In the genomic region with DNA sequence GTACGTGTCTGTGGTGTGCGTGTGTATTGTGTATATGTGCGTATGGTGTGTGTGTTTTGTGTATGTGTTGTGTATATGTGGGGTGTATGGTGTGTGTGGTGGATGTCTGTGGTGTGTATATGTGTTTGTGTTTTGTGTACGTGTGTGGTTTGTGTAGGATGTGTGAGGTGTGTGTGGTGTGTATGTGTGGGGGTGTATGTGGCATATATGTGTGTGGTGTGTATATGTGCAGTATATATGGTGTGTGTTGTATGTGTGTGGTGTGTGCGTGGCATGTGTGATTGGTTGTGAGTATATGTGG, we compare ENCODE assay signal across 17 cellular contexts.
DNase-seq lines count a peak whose midpoint lies in the region; ATAC-seq, FAIRE-seq and TF ChIP-seq lines count a peak whose summit lies in the region.
"Had no signal": no experiment of that assay in that cellular context is flagged by ENCODE, and none has a peak within 500 bp of the region (broad histone marks: within the 10 kb centered on the region; RNA-seq: fewer than 3 reads in every experiment).

No MANE protein-coding gene starts in this region.

- no peak overlapping the region for H3K4ac ChIP-seq in neuronal stem cell (ENCODE audit: low read length)

- no peak for DNase-seq in HepG2 (ENCODE audit: low spot score)
- DNase-seq in right lobe of liver = no peak
- no peak for DNase-seq in bronchial epithelial cell (ENCODE audit: low read depth)
- DNase-seq in neuronal stem cell (ENCODE audit: low spot score) = no peak
- DNase-seq in NCI-H446 (lab: John Stamatoyannopoulos, UW) = no peak
- DNase-seq: Calu3; CD8-positive, alpha-beta T cell; DMS79 treated with DMSO at 0.1 percent for 48 hours; GF-D8; GM23248; HCEC 1CT had no signal

- no peaks in the 10 kb centered on the region for H3K79me2 ChIP-seq in HepG2 (ENCODE audit: insufficient read depth, low read length)

- H2BK12ac ChIP-seq in neuronal stem cell (ENCODE audit: low read length) = no peak overlapping the region

- no TSS peak for BruUV-seq in HepG2 (replicated peaks; lab: Mats Ljungman, UMichigan)

- ATAC-seq in HepG2 (no peak), right lobe of liver (no peak), GM19455 (IDR thresholded peaks at IDR 0.05; ENCODE audit: unreplicated experiment) (no peak), HG03175 (IDR thresholded peaks at IDR 0.05; ENCODE audit: unreplicated experiment) (no peak)
- ATAC-seq: CD8-positive, alpha-beta T cell had no signal

- H2BK15ac ChIP-seq in neuronal stem cell (ENCODE audit: low read length) = no peak overlapping the region

- H4K20me1 ChIP-seq in HepG2 (ENCODE audit: insufficient read depth, low read length) = no peaks in the 10 kb centered on the region
- H4K20me1 ChIP-seq: BLaER1 treated with 17β-estradiol and CSF1 and Interleukin-3, amounts not matched to agents 10 nM and 100 nM had no signal

- H2AFZ ChIP-seq in HepG2 (ENCODE audit: low read length) (no peak overlapping the region), neuronal stem cell (ENCODE audit: low read length) (no peak overlapping the region)
- H2AFZ ChIP-seq: GM23248 had no signal

- H3K4me2 ChIP-seq in HepG2 (ENCODE audit: low read depth, low read length) (no peak overlapping the region), neuronal stem cell (ENCODE audit: insufficient read depth, low read length, poor library complexity, severe bottlenecking) (no peak overlapping the region)
- H3K4me2 ChIP-seq: BLaER1 treated with 17β-estradiol and CSF1 and Interleukin-3, amounts not matched to agents 10 nM and 100 nM had no signal

- FAIRE-seq in HepG2 (lab: Jason Lieb, UNC) (peak; percentile 54), bronchial epithelial cell (lab: Jason Lieb, UNC) (peak; percentile 36)
- FAIRE-seq: GM19239, H54 had no signal

- no peak for TF ChIP-seq EP300 in HepG2 (IDR thresholded peaks at IDR 0.05; ENCODE audit: low read depth in 2 of 2, low read length in 2 of 2)
- TF ChIP-seq EP300 in HepG2 (CRISPR knock-in tag; IDR thresholded peaks at IDR 0.05; ENCODE audit: borderline replicate concordance) = no peak

- no peak overlapping the region for H3K14ac ChIP-seq in neuronal stem cell (ENCODE audit: low read length)

- H3K36me3 ChIP-seq in HepG2 (replicated peaks in 1 of 2; ENCODE audit: control insufficient read depth in 1 of 2, insufficient read depth in 2 of 2, low read length in 2 of 2) (no peaks in the 10 kb centered on the region; a peak in 1 of 5 replicates), right lobe of liver (no peaks in the 10 kb centered on the region), bronchial epithelial cell (ENCODE audit: control insufficient read depth, insufficient read depth, low read length) (no peaks in the 10 kb centered on the region), neuronal stem cell (replicated peaks in 1 of 2; ENCODE audit: control insufficient read depth in 2 of 2, insufficient read depth in 2 of 2, low read length in 2 of 2) (peaks cover 0 to 38% of the 10 kb centered on the region in 2 donors)

- no peak for TF ChIP-seq CTCF in HepG2 (CRISPR knock-in tag; IDR thresholded peaks at IDR 0.05)
- TF ChIP-seq CTCF in right lobe of liver (IDR thresholded peaks at IDR 0.05) = no peak
- no peak for TF ChIP-seq CTCF in bronchial epithelial cell (IDR thresholded peaks at IDR 0.05; ENCODE audit: insufficient read depth, low read length, severe bottlenecking)

- H3K27me3 ChIP-seq in HepG2 (ENCODE audit: control insufficient read depth in 1 of 2, insufficient read depth in 2 of 2, low read length in 2 of 2) (peaks cover 0 to 22% of the 10 kb centered on the region in 2 experiments; a peak in 3 of 5 replicates), right lobe of liver (no peaks in the 10 kb centered on the region), bronchial epithelial cell (ENCODE audit: control insufficient read depth, insufficient read depth, low read length) (no peaks in the 10 kb centered on the region), neuronal stem cell (ENCODE audit: control insufficient read depth in 3 of 3, insufficient read depth in 3 of 3, low read depth in 1 of 3, low read length in 3 of 3) (peaks cover 0 to 2% (median 0%) of the 10 kb centered on the region in 3 experiments)
- H3K27me3 ChIP-seq: BLaER1 treated with 17β-estradiol and CSF1 and Interleukin-3, amounts not matched to agents 10 nM and 100 nM had no signal

- WGBS in HepG2 (ENCODE audit: low lambda C conversion rate) = 39% methylated on average over 5 of the region's 5 CpGs
- WGBS in right lobe of liver (ENCODE audit: insufficient coverage, low coverage, low lambda C conversion rate, missing lambda C conversion rate) = 89% methylated on average over 5 of the region's 5 CpGs
- WGBS in neuronal stem cell (ENCODE audit: extremely low coverage in 2 of 2, insufficient read length in 2 of 2, insufficient replicate concordance in 1 of 2), 2 donors = 100% methylated on average over 3 to 5 of the region's 5 CpGs

- no peak overlapping the region for H2AK5ac ChIP-seq in neuronal stem cell (ENCODE audit: low read depth, low read length)

- no peak overlapping the region for H3K4me3 ChIP-seq in HepG2 (replicated peaks in 1 of 3; ENCODE audit: insufficient read depth in 1 of 3, low read depth in 2 of 3, low read length in 3 of 3)
- H3K4me3 ChIP-seq in right lobe of liver = no peak overlapping the region
- no peak overlapping the region for H3K4me3 ChIP-seq in bronchial epithelial cell (ENCODE audit: low read depth, low read length)
- peak overlapping the region in 1 of 2 donors; percentile 54 for H3K4me3 ChIP-seq in neuronal stem cell (ENCODE audit: low read length in 2 of 2)
- H3K4me3 ChIP-seq: BLaER1 treated with 17β-estradiol and CSF1 and Interleukin-3, amounts not matched to agents 10 nM and 100 nM; GM23248 had no signal

- H4K8ac ChIP-seq in neuronal stem cell (ENCODE audit: low read depth, low read length) = no peak overlapping the region

- no peaks in the 10 kb centered on the region for H3K9me3 ChIP-seq in HepG2 (ENCODE audit: low read length)
- H3K9me3 ChIP-seq in right lobe of liver = no peaks in the 10 kb centered on the region
- H3K9me3 ChIP-seq in neuronal stem cell (replicated peaks in 1 of 2; ENCODE audit: control insufficient read depth in 2 of 2, insufficient read depth in 1 of 2, low read depth in 1 of 2, low read length in 2 of 2) = peaks cover 0 to 2% of the 10 kb centered on the region in 2 donors

- peak overlapping the region; percentile 15 for H3K18ac ChIP-seq in neuronal stem cell (ENCODE audit: low read length)

- intact Hi-C loops in HepG2 (cut with micrococcal nuclease; ENCODE audit: unreplicated experiment) = no loop called here
- intact Hi-C loops in right lobe of liver (cut with DNase I) = no loop called here

- TF ChIP-seq POLR2A in HepG2 (IDR thresholded peaks at IDR 0.05; ENCODE audit: insufficient read depth in 1 of 2, low read depth in 2 of 2, low read length in 2 of 2) (no peak), right lobe of liver (IDR thresholded peaks at IDR 0.05) (no peak)

- no peak overlapping the region for H4K91ac ChIP-seq in neuronal stem cell (ENCODE audit: low read depth, low read length, poor library complexity)

- in situ Hi-C loops in HepG2 (cut with HindIII; ENCODE audit: extremely low pct_ligation_motif_present, low pct_unique_long_range_greater_than_20kb) = loop anchor here (10.0 kb wide), 2 partner anchors 628 to 858 kb away; no protein-coding TSS in a partner anchor

- no peak overlapping the region for H2BK5ac ChIP-seq in neuronal stem cell (ENCODE audit: low read length)

- CTCF ChIA-PET in HepG2 (lab: Yijun Ruan, JAX; ENCODE audit: low intra/inter-chr PET ratio, low total read pairs) = no interaction called here

- no peak overlapping the region for H2BK120ac ChIP-seq in neuronal stem cell (ENCODE audit: low read depth, low read length)

- H3K4me1 ChIP-seq in HepG2 (ENCODE audit: insufficient read depth, low read length) (no peaks in the 10 kb centered on the region), right lobe of liver (no peaks in the 10 kb centered on the region), neuronal stem cell (ENCODE audit: control insufficient read depth in 2 of 2, insufficient read depth in 1 of 2, low read depth in 1 of 2, low read length in 2 of 2) (peaks cover 3 to 4% of the 10 kb centered on the region in 2 donors)

- no peaks in the 10 kb centered on the region for H3K79me1 ChIP-seq in neuronal stem cell (ENCODE audit: low read depth, low read length)

- no peak overlapping the region for H3K27ac ChIP-seq in HepG2 (ENCODE audit: extremely low read length, insufficient read depth, low read length)
- no peak overlapping the region for H3K27ac ChIP-seq in right lobe of liver
- no peak overlapping the region for H3K27ac ChIP-seq in neuronal stem cell (replicated peaks; ENCODE audit: low read length)
- H3K27ac ChIP-seq: BLaER1 treated with 17β-estradiol and CSF1 and Interleukin-3, amounts not matched to agents 10 nM and 100 nM; GM23248; HL-60 had no signal

- POLR2A ChIA-PET in HepG2 (lab: Yijun Ruan, JAX) = no interaction called here

- H3K9ac ChIP-seq in HepG2 (ENCODE audit: insufficient read depth, low read depth, low read length) = no peak overlapping the region
- H3K9ac ChIP-seq in neuronal stem cell (ENCODE audit: low read depth, low read length, poor library complexity) = no peak overlapping the region
- H3K9ac ChIP-seq: BLaER1 treated with 17β-estradiol and CSF1 and Interleukin-3, amounts not matched to agents 10 nM and 100 nM; GM23248 had no signal

- H3K23ac ChIP-seq in neuronal stem cell (ENCODE audit: low read depth, low read length, poor library complexity) = no peak overlapping the region

- TF ChIP-seq RAD21 in HepG2 (CRISPR knock-in tag; IDR thresholded peaks at IDR 0.05) = no peak

TF ChIP-seq in HepG2, 621 proteins besides CTCF, POLR2A, EP300 and RAD21 (continues in another document):
- TF ChIP-seq, protein P1, sequence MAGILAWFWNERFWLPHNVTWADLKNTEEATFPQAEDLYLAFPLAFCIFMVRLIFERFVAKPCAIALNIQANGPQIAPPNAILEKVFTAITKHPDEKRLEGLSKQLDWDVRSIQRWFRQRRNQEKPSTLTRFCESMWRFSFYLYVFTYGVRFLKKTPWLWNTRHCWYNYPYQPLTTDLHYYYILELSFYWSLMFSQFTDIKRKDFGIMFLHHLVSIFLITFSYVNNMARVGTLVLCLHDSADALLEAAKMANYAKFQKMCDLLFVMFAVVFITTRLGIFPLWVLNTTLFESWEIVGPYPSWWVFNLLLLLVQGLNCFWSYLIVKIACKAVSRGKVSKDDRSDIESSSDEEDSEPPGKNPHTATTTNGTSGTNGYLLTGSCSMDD (CRISPR knock-in tag; IDR thresholded peaks at IDR 0.05) = no peak
- TF ChIP-seq MIER3 (CRISPR knock-in tag; IDR thresholded peaks at IDR 0.05; ENCODE audit: borderline replicate concordance) = no peak
- TF ChIP-seq, protein P2, sequence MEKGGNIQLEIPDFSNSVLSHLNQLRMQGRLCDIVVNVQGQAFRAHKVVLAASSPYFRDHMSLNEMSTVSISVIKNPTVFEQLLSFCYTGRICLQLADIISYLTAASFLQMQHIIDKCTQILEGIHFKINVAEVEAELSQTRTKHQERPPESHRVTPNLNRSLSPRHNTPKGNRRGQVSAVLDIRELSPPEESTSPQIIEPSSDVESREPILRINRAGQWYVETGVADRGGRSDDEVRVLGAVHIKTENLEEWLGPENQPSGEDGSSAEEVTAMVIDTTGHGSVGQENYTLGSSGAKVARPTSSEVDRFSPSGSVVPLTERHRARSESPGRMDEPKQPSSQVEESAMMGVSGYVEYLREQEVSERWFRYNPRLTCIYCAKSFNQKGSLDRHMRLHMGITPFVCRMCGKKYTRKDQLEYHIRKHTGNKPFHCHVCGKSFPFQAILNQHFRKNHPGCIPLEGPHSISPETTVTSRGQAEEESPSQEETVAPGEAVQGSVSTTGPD (CRISPR knock-in tag; IDR thresholded peaks at IDR 0.05) = no peak
